Comparison of ENCODE assay signal across 18 cellular contexts in genomic region chr3:25584011-25584789, GRCh38.
DNase-seq lines count a peak whose midpoint lies in the region; ATAC-seq and TF ChIP-seq lines count a peak whose summit lies in the region.
"Had no signal": no experiment of that assay in that cellular context is flagged by ENCODE, and none has a peak within 500 bp of the region (broad histone marks: within the 10 kb centered on the region; RNA-seq: fewer than 3 reads in every experiment).

No MANE protein-coding gene starts in this region.

- H3K36me3 ChIP-seq in cardiac muscle cell (peaks cover 4% of the 10 kb centered on the region), lung (ENCODE audit: control insufficient read depth in 2 of 2, insufficient read depth in 2 of 2, low read length in 2 of 2) (peaks cover 0 to 5% of the 10 kb centered on the region in 2 donors), smooth muscle cell (ENCODE audit: low read depth) (no peaks in the 10 kb centered on the region)

- no peak overlapping the region for H3K9ac ChIP-seq in smooth muscle cell (ENCODE audit: low read depth)

- intact Hi-C loops in left cardiac atrium (cut with DNase I), result no loop called here

- H3F3A ChIP-seq in smooth muscle cell (ENCODE audit: low read depth), result peaks cover 38% of the 10 kb centered on the region

- no peaks in the 10 kb centered on the region for H4K20me1 ChIP-seq in smooth muscle cell (ENCODE audit: low read depth)

- TF ChIP-seq CTCF in cardiac muscle cell (IDR thresholded peaks at IDR 0.05; ENCODE audit: low read depth, low read length) (no peak), lung (IDR thresholded peaks at IDR 0.05; ENCODE audit: control extremely low read depth, extremely low read depth) (no peak), smooth muscle cell (IDR thresholded peaks at IDR 0.05; ENCODE audit: borderline replicate concordance, insufficient read depth, poor library complexity, severe bottlenecking) (no peak)

- DNase-seq in cardiac muscle cell (ENCODE audit: low read depth in 1 of 2, low spot score in 1 of 2) (no peak), left cardiac atrium (no peak), RPMI7951 (ENCODE audit: low read depth) (peak; percentile 44), lung (ENCODE audit: low spot score) (peak; percentile 17), smooth muscle cell (lab: John Stamatoyannopoulos, UW; ENCODE audit: unreplicated experiment) (no peak), occipital lobe (lab: John Stamatoyannopoulos, UW) (no peak), NCI-H1092 treated with DMSO at 0.1 percent for 48 hours (lab: John Stamatoyannopoulos, UW) (no peak)
- DNase-seq: 8988T, DMS79 treated with DMSO at 0.1 percent for 48 hours, KG1, MV-4-11, NCI-H1417 treated with DMSO at 0.1 percent for 48 hours, NCI-H187 treated with DMSO at 0.1 percent for 48 hours, NCI-H2227 treated with DMSO at 0.1 percent for 48 hours, NCI-H510A treated with DMSO at 0.1 percent for 48 hours, NCI-H82, PC-9 had no signal

- no peak overlapping the region for H3K4me2 ChIP-seq in smooth muscle cell
- H3K4me2 ChIP-seq: PC-9 had no signal

- H3K27me3 ChIP-seq in cardiac muscle cell (no peaks in the 10 kb centered on the region), lung (ENCODE audit: control insufficient read depth, insufficient read depth) (no peaks in the 10 kb centered on the region), smooth muscle cell (ENCODE audit: low read depth) (no peaks in the 10 kb centered on the region)

- H3K4me3 ChIP-seq in cardiac muscle cell, result no peak overlapping the region
- H3K4me3 ChIP-seq in lung, result no peak overlapping the region
- no peak overlapping the region for H3K4me3 ChIP-seq in smooth muscle cell
- H3K4me3 ChIP-seq: PC-9 had no signal

- 83 to 86% methylated on average over 17 of the region's 17 CpGs for WGBS in lung, 2 donors
- 91% methylated on average over 17 of the region's 17 CpGs for WGBS in smooth muscle cell (ENCODE audit: low lambda C conversion rate)

- H2AFZ ChIP-seq in smooth muscle cell (ENCODE audit: low read depth), result no peak overlapping the region
- H2AFZ ChIP-seq: PC-9 had no signal

- peaks cover 11% of the 10 kb centered on the region for H3K79me2 ChIP-seq in smooth muscle cell (ENCODE audit: low read depth)

- ATAC-seq in left cardiac atrium (no peak), lung (ENCODE audit: insufficient read depth, low FRiP score) (no peak), GM21717 (IDR thresholded peaks at IDR 0.05; ENCODE audit: unreplicated experiment) (no peak)

- H3K4me1 ChIP-seq in cardiac muscle cell (ENCODE audit: low read depth) (peaks cover 12% of the 10 kb centered on the region), lung (ENCODE audit: control insufficient read depth in 2 of 2, insufficient read depth in 2 of 2, low read length in 2 of 2) (peaks cover 0 to 11% of the 10 kb centered on the region in 2 donors), smooth muscle cell (ENCODE audit: low read depth) (peaks cover 8% of the 10 kb centered on the region)

- H3K27ac ChIP-seq in cardiac muscle cell (peak overlapping the region; percentile 81), lung (ENCODE audit: low read depth in 1 of 2, low read length in 1 of 2) (no peak overlapping the region), smooth muscle cell (ENCODE audit: low read depth) (peak overlapping the region; percentile 99)
- H3K27ac ChIP-seq: PC-9 had no signal

- H3K9me3 ChIP-seq in cardiac muscle cell (ENCODE audit: low read depth) (no peaks in the 10 kb centered on the region), lung (ENCODE audit: control insufficient read depth in 2 of 2, insufficient read depth in 1 of 2, low read length in 1 of 2) (peaks cover 0 to 2% of the 10 kb centered on the region in 2 donors), smooth muscle cell (replicated peaks; ENCODE audit: low read depth) (no peaks in the 10 kb centered on the region)

Comparison
In these comparisons a context has a peak if more than half of its experiments do, and no peak if none do; other contexts are left out.
1. DNase-seq: peak in RPMI7951 (single experiment) and lung (single experiment); none in cardiac muscle cell (0 of 2), left cardiac atrium (single experiment), smooth muscle cell (single experiment), occipital lobe (single experiment) and NCI-H1092 treated with DMSO at 0.1 percent for 48 hours (single experiment).
2. H3K27ac ChIP-seq: peak in cardiac muscle cell (single experiment) and smooth muscle cell (single experiment); none in lung (0 of 2).